8 cellular contexts compared by ENCODE assay signal in genomic region chr7:131007439-131008330, GRCh38.
DNase-seq lines count a peak whose midpoint lies in the region; ATAC-seq, FAIRE-seq and TF ChIP-seq lines count a peak whose summit lies in the region.

No MANE protein-coding gene starts in this region.

- H4K12ac ChIP-seq in trophoblast cell (ENCODE audit: low read depth, low read length), result peak overlapping the region; percentile 86

- no peaks in the 10 kb centered on the region for H3K27me3 ChIP-seq in Peyer's patch
- no peaks in the 10 kb centered on the region for H3K27me3 ChIP-seq in trophoblast cell (ENCODE audit: insufficient read depth, low read length)

- H3K4me3 ChIP-seq in GM12864 (ENCODE audit: low read depth, low read length) (peak overlapping the region; percentile 21; the same call in 1 of the 2 replicates), Peyer's patch (no peak overlapping the region), trophoblast cell (ENCODE audit: low read depth, low read length) (no peak overlapping the region)

- H3K4me1 ChIP-seq in Peyer's patch (peaks cover 0 to 43% (median 26%) of the 10 kb centered on the region in 4 donors), trophoblast cell (ENCODE audit: control insufficient read depth in 1 of 2, insufficient read depth in 2 of 2, low read length in 2 of 2) (no peaks in the 10 kb centered on the region)

- H3K36me3 Mint-ChIP-seq in activated naive CD8-positive, alpha-beta T cell, result peaks cover 20% of the 10 kb centered on the region

- H3K36me3 ChIP-seq in Peyer's patch (no peaks in the 10 kb centered on the region), trophoblast cell (ENCODE audit: control insufficient read depth in 1 of 2, insufficient read depth in 2 of 2, low read length in 2 of 2) (no peaks in the 10 kb centered on the region)

- WGBS in trophoblast cell (ENCODE audit: extremely low coverage, insufficient coverage, insufficient read length), result no CpG with 5 or more reads among the region's 19 CpGs

- no peak for TF ChIP-seq POLR2A in Peyer's patch (IDR thresholded peaks at IDR 0.05)

- TF ChIP-seq CTCF in GM12864 (IDR thresholded peaks at IDR 0.05; ENCODE audit: low read depth, low read length, missing control alignments) (peak; percentile 51), Peyer's patch (IDR thresholded peaks at IDR 0.05) (peak; percentile 48 to 82 (median 64))

- peak overlapping the region; percentile 93 for H4K8ac ChIP-seq in trophoblast cell (ENCODE audit: low read depth, low read length)

- no peak overlapping the region for H3K14ac ChIP-seq in trophoblast cell (ENCODE audit: low read length)

- no peaks in the 10 kb centered on the region for H3K79me1 ChIP-seq in trophoblast cell (ENCODE audit: low read length)

- no peak overlapping the region for H2BK5ac ChIP-seq in trophoblast cell (ENCODE audit: low read depth, low read length, poor library complexity)

- H3K79me2 ChIP-seq in trophoblast cell (ENCODE audit: control insufficient read depth, insufficient read depth, low read length, poor library complexity), result no peaks in the 10 kb centered on the region

- H3K9ac ChIP-seq in trophoblast cell (ENCODE audit: low read length), result no peak overlapping the region

- H3K4me1 Mint-ChIP-seq in activated naive CD8-positive, alpha-beta T cell (ENCODE audit: low read depth), result peaks cover 87% of the 10 kb centered on the region

- H2BK120ac ChIP-seq in trophoblast cell (ENCODE audit: insufficient read depth, low read length, poor library complexity), result no peak overlapping the region

- peak overlapping the region; percentile 26 for H4K91ac ChIP-seq in trophoblast cell (ENCODE audit: low read depth, low read length)

- peak overlapping the region; percentile 98 for H3K27ac Mint-ChIP-seq in activated naive CD8-positive, alpha-beta T cell

- H2BK12ac ChIP-seq in trophoblast cell (ENCODE audit: low read length), result no peak overlapping the region

- no peak overlapping the region for H2AK5ac ChIP-seq in trophoblast cell (ENCODE audit: low read length)

- H3K4ac ChIP-seq in trophoblast cell (ENCODE audit: low read depth, low read length), result no peak overlapping the region

- H3K27me3 Mint-ChIP-seq in activated naive CD8-positive, alpha-beta T cell, result no peaks in the 10 kb centered on the region

- H3K27ac ChIP-seq in Peyer's patch (peak overlapping the region; percentile 36 to 77 (median 48)), trophoblast cell (ENCODE audit: low read depth, low read length) (no peak overlapping the region)

- H3K18ac ChIP-seq in trophoblast cell (ENCODE audit: low read length), result no peak overlapping the region

- H3K4me2 ChIP-seq in trophoblast cell (ENCODE audit: low read length), result no peak overlapping the region

- DNase-seq in GM12864 (ENCODE audit: low read depth) (no peak), Peyer's patch (peak; percentile 67 to 86 (median 73)), glomerular visceral epithelial cell (ENCODE audit: extremely low spot score) (peak; percentile 75), trophoblast cell (peak; percentile 52 to 72)

- peaks cover 3% of the 10 kb centered on the region for H3K9me3 Mint-ChIP-seq in activated naive CD8-positive, alpha-beta T cell (ENCODE audit: low read depth)

- FAIRE-seq in A204.1 (lab: Jason Lieb, UNC), result peak; percentile 98

- no peak overlapping the region for H3K23ac ChIP-seq in trophoblast cell (ENCODE audit: low read length)

- H2AFZ ChIP-seq in trophoblast cell (ENCODE audit: insufficient read depth, low read length, poor library complexity), result peak overlapping the region; percentile 71

- ATAC-seq in HG03432 (IDR thresholded peaks at IDR 0.05; ENCODE audit: unreplicated experiment) (peak; percentile 55), HG03378 (IDR thresholded peaks at IDR 0.05; ENCODE audit: unreplicated experiment) (no peak)

- H3K4me3 Mint-ChIP-seq in activated naive CD8-positive, alpha-beta T cell, result peak overlapping the region; percentile 78

- H3K9me3 ChIP-seq in Peyer's patch, result no peaks in the 10 kb centered on the region
- H3K9me3 ChIP-seq in trophoblast cell (ENCODE audit: insufficient read depth, low read depth, low read length), result peaks cover 2% of the 10 kb centered on the region
